In the genomic region with DNA sequence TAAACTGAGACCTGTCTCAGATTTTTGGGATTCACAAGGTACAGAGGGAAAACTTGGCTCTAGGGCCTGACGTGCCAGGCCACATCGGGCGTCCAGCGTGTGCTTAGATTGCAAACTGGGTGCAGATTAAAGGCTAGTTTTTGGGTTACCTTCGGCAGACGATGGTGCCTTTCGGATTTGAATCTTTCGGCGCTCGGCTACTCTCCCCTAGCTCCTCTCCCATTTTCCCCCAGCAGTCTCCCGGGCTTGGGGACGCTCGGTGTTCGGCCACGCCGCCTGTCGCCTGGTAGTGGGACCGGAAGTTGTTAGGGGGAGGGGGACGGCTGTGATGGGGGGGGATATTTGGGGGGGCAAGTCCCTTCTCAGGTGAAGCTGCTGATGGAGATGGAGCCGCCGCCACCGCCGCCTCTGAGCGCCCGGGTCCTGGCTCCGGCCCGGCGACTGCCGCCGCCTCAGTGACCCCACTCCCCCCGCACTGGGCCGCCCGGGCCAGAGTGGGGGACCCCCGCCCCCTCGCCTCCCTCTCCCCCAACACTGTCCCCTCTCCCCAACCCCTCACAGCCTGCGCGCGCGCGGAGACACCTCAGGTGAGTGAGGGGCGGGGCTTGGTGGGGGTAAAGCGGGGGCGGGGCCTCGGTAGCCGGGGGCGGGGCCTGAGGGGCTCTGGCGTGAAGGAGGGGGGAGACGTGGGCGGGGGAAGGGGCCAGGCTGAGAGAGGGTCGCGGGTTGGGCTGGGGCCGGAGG, we compare ENCODE assay signal across 1 cellular context.
TF ChIP-seq lines count a peak whose summit lies in the region.

No MANE protein-coding gene starts in this region.

TF ChIP-seq in H1, 55 proteins besides CTCF, POLR2A, EP300 and RAD21:
- peak; percentile 66 for TF ChIP-seq ASH2L (IDR thresholded peaks at IDR 0.05; ENCODE audit: low read length)
- TF ChIP-seq POLR2AphosphoS5 (IDR thresholded peaks at IDR 0.05; ENCODE audit: low read depth, low read length): peak; percentile 8; the same call in 1 of the 2 replicates
- TF ChIP-seq POU5F1 (IDR thresholded peaks at IDR 0.05; ENCODE audit: low read depth, low read length): no peak
- TF ChIP-seq, protein P1, sequence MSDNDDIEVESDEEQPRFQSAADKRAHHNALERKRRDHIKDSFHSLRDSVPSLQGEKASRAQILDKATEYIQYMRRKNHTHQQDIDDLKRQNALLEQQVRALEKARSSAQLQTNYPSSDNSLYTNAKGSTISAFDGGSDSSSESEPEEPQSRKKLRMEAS (IDR thresholded peaks at IDR 0.05): no peak
- TF ChIP-seq TBP (IDR thresholded peaks at IDR 0.05; ENCODE audit: low read depth, low read length): peak; percentile 40
- TF ChIP-seq, protein P2, sequence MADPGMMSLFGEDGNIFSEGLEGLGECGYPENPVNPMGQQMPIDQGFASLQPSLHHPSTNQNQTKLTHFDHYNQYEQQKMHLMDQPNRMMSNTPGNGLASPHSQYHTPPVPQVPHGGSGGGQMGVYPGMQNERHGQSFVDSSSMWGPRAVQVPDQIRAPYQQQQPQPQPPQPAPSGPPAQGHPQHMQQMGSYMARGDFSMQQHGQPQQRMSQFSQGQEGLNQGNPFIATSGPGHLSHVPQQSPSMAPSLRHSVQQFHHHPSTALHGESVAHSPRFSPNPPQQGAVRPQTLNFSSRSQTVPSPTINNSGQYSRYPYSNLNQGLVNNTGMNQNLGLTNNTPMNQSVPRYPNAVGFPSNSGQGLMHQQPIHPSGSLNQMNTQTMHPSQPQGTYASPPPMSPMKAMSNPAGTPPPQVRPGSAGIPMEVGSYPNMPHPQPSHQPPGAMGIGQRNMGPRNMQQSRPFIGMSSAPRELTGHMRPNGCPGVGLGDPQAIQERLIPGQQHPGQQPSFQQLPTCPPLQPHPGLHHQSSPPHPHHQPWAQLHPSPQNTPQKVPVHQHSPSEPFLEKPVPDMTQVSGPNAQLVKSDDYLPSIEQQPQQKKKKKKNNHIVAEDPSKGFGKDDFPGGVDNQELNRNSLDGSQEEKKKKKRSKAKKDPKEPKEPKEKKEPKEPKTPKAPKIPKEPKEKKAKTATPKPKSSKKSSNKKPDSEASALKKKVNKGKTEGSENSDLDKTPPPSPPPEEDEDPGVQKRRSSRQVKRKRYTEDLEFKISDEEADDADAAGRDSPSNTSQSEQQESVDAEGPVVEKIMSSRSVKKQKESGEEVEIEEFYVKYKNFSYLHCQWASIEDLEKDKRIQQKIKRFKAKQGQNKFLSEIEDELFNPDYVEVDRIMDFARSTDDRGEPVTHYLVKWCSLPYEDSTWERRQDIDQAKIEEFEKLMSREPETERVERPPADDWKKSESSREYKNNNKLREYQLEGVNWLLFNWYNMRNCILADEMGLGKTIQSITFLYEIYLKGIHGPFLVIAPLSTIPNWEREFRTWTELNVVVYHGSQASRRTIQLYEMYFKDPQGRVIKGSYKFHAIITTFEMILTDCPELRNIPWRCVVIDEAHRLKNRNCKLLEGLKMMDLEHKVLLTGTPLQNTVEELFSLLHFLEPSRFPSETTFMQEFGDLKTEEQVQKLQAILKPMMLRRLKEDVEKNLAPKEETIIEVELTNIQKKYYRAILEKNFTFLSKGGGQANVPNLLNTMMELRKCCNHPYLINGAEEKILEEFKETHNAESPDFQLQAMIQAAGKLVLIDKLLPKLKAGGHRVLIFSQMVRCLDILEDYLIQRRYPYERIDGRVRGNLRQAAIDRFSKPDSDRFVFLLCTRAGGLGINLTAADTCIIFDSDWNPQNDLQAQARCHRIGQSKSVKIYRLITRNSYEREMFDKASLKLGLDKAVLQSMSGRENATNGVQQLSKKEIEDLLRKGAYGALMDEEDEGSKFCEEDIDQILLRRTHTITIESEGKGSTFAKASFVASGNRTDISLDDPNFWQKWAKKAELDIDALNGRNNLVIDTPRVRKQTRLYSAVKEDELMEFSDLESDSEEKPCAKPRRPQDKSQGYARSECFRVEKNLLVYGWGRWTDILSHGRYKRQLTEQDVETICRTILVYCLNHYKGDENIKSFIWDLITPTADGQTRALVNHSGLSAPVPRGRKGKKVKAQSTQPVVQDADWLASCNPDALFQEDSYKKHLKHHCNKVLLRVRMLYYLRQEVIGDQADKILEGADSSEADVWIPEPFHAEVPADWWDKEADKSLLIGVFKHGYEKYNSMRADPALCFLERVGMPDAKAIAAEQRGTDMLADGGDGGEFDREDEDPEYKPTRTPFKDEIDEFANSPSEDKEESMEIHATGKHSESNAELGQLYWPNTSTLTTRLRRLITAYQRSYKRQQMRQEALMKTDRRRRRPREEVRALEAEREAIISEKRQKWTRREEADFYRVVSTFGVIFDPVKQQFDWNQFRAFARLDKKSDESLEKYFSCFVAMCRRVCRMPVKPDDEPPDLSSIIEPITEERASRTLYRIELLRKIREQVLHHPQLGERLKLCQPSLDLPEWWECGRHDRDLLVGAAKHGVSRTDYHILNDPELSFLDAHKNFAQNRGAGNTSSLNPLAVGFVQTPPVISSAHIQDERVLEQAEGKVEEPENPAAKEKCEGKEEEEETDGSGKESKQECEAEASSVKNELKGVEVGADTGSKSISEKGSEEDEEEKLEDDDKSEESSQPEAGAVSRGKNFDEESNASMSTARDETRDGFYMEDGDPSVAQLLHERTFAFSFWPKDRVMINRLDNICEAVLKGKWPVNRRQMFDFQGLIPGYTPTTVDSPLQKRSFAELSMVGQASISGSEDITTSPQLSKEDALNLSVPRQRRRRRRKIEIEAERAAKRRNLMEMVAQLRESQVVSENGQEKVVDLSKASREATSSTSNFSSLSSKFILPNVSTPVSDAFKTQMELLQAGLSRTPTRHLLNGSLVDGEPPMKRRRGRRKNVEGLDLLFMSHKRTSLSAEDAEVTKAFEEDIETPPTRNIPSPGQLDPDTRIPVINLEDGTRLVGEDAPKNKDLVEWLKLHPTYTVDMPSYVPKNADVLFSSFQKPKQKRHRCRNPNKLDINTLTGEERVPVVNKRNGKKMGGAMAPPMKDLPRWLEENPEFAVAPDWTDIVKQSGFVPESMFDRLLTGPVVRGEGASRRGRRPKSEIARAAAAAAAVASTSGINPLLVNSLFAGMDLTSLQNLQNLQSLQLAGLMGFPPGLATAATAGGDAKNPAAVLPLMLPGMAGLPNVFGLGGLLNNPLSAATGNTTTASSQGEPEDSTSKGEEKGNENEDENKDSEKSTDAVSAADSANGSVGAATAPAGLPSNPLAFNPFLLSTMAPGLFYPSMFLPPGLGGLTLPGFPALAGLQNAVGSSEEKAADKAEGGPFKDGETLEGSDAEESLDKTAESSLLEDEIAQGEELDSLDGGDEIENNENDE (IDR thresholded peaks at IDR 0.05; ENCODE audit: insufficient replicate concordance, low read length): no peak
- TF ChIP-seq SP2 (IDR thresholded peaks at IDR 0.05; ENCODE audit: low read length): no peak
- no peak for TF ChIP-seq SP4 (IDR thresholded peaks at IDR 0.05; ENCODE audit: low read length)
- TF ChIP-seq SIN3A (conservative IDR thresholded peaks at IDR 0.05 in 1 of 2, IDR thresholded peaks at IDR 0.05 in 1 of 2; ENCODE audit: low read depth in 1 of 2, low read length in 2 of 2): peak; percentile 81 to 92; a peak in 2 of 4 replicates
- peak; percentile 95 for TF ChIP-seq SRF (IDR thresholded peaks at IDR 0.05; ENCODE audit: low read depth, low read length)
- peak; percentile 36 for TF ChIP-seq SAP30 (IDR thresholded peaks at IDR 0.05; ENCODE audit: insufficient read depth, insufficient replicate concordance, low read length)
- no peak for TF ChIP-seq RXRA (IDR thresholded peaks at IDR 0.05; ENCODE audit: insufficient read depth, low read depth, low read length)
- no peak for TF ChIP-seq SUZ12 (IDR thresholded peaks at IDR 0.05; ENCODE audit: low read length)
- TF ChIP-seq CBX5 (IDR thresholded peaks at IDR 0.05; ENCODE audit: low read depth, low read length): no peak
- TF ChIP-seq ZNF274 (IDR thresholded peaks at IDR 0.05; ENCODE audit: borderline replicate concordance, extremely low read depth, low read length): no peak
- TF ChIP-seq TAF1 (IDR thresholded peaks at IDR 0.05; ENCODE audit: low read depth, low read length): peak; percentile 59
- TF ChIP-seq KDM1A (IDR thresholded peaks at IDR 0.05; ENCODE audit: borderline replicate concordance, low read length): peak; percentile 68; the same call in 1 of the 2 replicates
- peak; percentile 42; the same call in 1 of the 2 replicates for TF ChIP-seq EGR1 (IDR thresholded peaks at IDR 0.05; ENCODE audit: borderline replicate concordance, low read depth, low read length)
- TF ChIP-seq YY1 (IDR thresholded peaks at IDR 0.05; ENCODE audit: low read depth, low read length): peak; percentile 86; the same call in 1 of the 2 replicates
- no peak for TF ChIP-seq ATF2 (IDR thresholded peaks at IDR 0.05; ENCODE audit: low read length)
- 0 out of 4 replicates have a peak, but pooled peaks of 1 of the 2 experiments have one; percentile 67 for TF ChIP-seq HDAC2 (IDR thresholded peaks at IDR 0.05; ENCODE audit: borderline replicate concordance in 1 of 2, low read depth in 2 of 2, low read length in 2 of 2)
- peak; percentile 65; the same call in 1 of the 2 replicates for TF ChIP-seq PHF8 (conservative IDR thresholded peaks at IDR 0.05; ENCODE audit: low read depth, low read length)
- no peak for TF ChIP-seq KDM5A (IDR thresholded peaks at IDR 0.05; ENCODE audit: low read length)
- no peak for TF ChIP-seq CBX8 (IDR thresholded peaks at IDR 0.05; ENCODE audit: borderline replicate concordance, low read depth, low read length)
- TF ChIP-seq SP1 (IDR thresholded peaks at IDR 0.05; ENCODE audit: low read depth, low read length): peak; percentile 86; the same call in 1 of the 2 replicates
- TF ChIP-seq GABPA (IDR thresholded peaks at IDR 0.05; ENCODE audit: borderline replicate concordance, insufficient read depth, low read length): peak; percentile 38; the same call in 1 of the 2 replicates
- TF ChIP-seq CREB1 (IDR thresholded peaks at IDR 0.05): no peak
- no peak for TF ChIP-seq CHD1 (IDR thresholded peaks at IDR 0.05; ENCODE audit: low read depth, low read length)
- TF ChIP-seq FOSL1 (IDR thresholded peaks at IDR 0.05; ENCODE audit: insufficient read depth, low read depth, low read length): no peak
- no peak for TF ChIP-seq RNF2 (IDR thresholded peaks at IDR 0.05; ENCODE audit: borderline replicate concordance, low read depth, low read length, missing control alignments, poor library complexity, severe bottlenecking)
- TF ChIP-seq, protein P3, sequence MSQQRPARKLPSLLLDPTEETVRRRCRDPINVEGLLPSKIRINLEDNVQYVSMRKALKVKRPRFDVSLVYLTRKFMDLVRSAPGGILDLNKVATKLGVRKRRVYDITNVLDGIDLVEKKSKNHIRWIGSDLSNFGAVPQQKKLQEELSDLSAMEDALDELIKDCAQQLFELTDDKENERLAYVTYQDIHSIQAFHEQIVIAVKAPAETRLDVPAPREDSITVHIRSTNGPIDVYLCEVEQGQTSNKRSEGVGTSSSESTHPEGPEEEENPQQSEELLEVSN (IDR thresholded peaks at IDR 0.05): no peak
